In genomic region chr4:57220734-57221133, GRCh38 we compare ENCODE assay signal across 1 cellular context.
TF ChIP-seq lines count a peak whose summit lies in the region.

No MANE protein-coding gene starts in this region.

TF ChIP-seq in GM12878, 131 proteins besides CTCF, POLR2A, EP300 and RAD21 (continued from another document):
- TF ChIP-seq ZBTB4 (CRISPR knock-in tag; IDR thresholded peaks at IDR 0.05): no peak
- TF ChIP-seq RFX5 (IDR thresholded peaks at IDR 0.05; ENCODE audit: low read depth, low read length): no peak
- no peak for TF ChIP-seq E2F8 (IDR thresholded peaks at IDR 0.05; ENCODE audit: low read depth, partially characterized antibody)
- no peak for TF ChIP-seq BACH1 (IDR thresholded peaks at IDR 0.05; ENCODE audit: borderline replicate concordance)
- no peak for TF ChIP-seq MXI1 (IDR thresholded peaks at IDR 0.05; ENCODE audit: low read depth, low read length)
- no peak for TF ChIP-seq CBX5 (IDR thresholded peaks at IDR 0.05; ENCODE audit: low read depth)
